ENCODE assay signal across 11 cellular contexts in genomic region chr4:143357161-143357845, GRCh38. TPM values are rescaled to one million over a fixed set of nuclear protein-coding genes. Genes with fewer than 3 reads are reported as not detected.
DNase-seq lines count a peak whose midpoint lies in the region; ATAC-seq, FAIRE-seq and TF ChIP-seq lines count a peak whose summit lies in the region.
"Had no signal": no experiment of that assay in that cellular context is flagged by ENCODE, and none has a peak within 500 bp of the region (broad histone marks: within the 10 kb centered on the region; RNA-seq: fewer than 3 reads in every experiment).

No MANE protein-coding gene starts in this region.

- peaks cover 98% of the 10 kb centered on the region for H3K79me2 ChIP-seq in OCI-LY3 (ENCODE audit: low read length)

- no peaks in the 10 kb centered on the region for H3K9me3 Mint-ChIP-seq in stimulated activated memory B cell treated with anti-CD40 and anti-IgM and Interleukin-4, amounts not matched to agents 10 μg/mL and 1 μg/mL and 100 μg/mL, for 72 hours
- no peaks in the 10 kb centered on the region for H3K9me3 Mint-ChIP-seq in nephron progenitor cell

- peak overlapping the region; percentile 88 for H3K9ac ChIP-seq in OCI-LY3 (ENCODE audit: low read length)

- peaks cover 32% of the 10 kb centered on the region for H3K4me1 Mint-ChIP-seq in stimulated activated memory B cell treated with anti-CD40 and anti-IgM and Interleukin-4, amounts not matched to agents 10 μg/mL and 1 μg/mL and 100 μg/mL, for 72 hours
- peaks cover 35% of the 10 kb centered on the region for H3K4me1 Mint-ChIP-seq in nephron progenitor cell

- no peak overlapping the region for H2AFZ ChIP-seq in OCI-LY3 (ENCODE audit: low read depth, low read length)

- peak overlapping the region; percentile 23 for H3K4me3 ChIP-seq in OCI-LY3 (ENCODE audit: low read length)
- no peak overlapping the region for H3K4me3 ChIP-seq in esophagus (ENCODE audit: low read depth in 1 of 2, low read length in 2 of 2)

- H3K27ac Mint-ChIP-seq in stimulated activated memory B cell treated with anti-CD40 and anti-IgM and Interleukin-4, amounts not matched to agents 10 μg/mL and 1 μg/mL and 100 μg/mL, for 72 hours: peak overlapping the region; percentile 68
- no peak overlapping the region for H3K27ac Mint-ChIP-seq in nephron progenitor cell

- H3K27me3 Mint-ChIP-seq in stimulated activated memory B cell treated with anti-CD40 and anti-IgM and Interleukin-4, amounts not matched to agents 10 μg/mL and 1 μg/mL and 100 μg/mL, for 72 hours: no peaks in the 10 kb centered on the region
- peaks cover under 1% of the 10 kb centered on the region for H3K27me3 Mint-ChIP-seq in nephron progenitor cell (ENCODE audit: low read depth, poor library complexity)

- no peak for FAIRE-seq in frontal cortex (lab: Jason Lieb, UNC)

- WGBS in esophagus, 2 donors: 81 to 97% methylated on average over 1 of the region's 1 CpG

- TF ChIP-seq CTCF in OCI-LY3 (IDR thresholded peaks at IDR 0.05; ENCODE audit: low read depth, low read length) (no peak), nephron progenitor cell (IDR thresholded peaks at IDR 0.05) (no peak)

- H3K27me3 ChIP-seq in OCI-LY3 (ENCODE audit: low read depth, low read length) (no peaks in the 10 kb centered on the region), esophagus (ENCODE audit: control insufficient read depth in 1 of 2, insufficient read depth in 2 of 2, low read length in 2 of 2) (no peaks in the 10 kb centered on the region)

- H3K4me1 ChIP-seq in OCI-LY3 (ENCODE audit: low read length): peaks cover 98% of the 10 kb centered on the region
- peaks cover 0 to 2% of the 10 kb centered on the region in 2 donors for H3K4me1 ChIP-seq in esophagus (ENCODE audit: control insufficient read depth in 2 of 2, insufficient read depth in 2 of 2, low read length in 1 of 2)

- H3K36me3 ChIP-seq in OCI-LY3 (replicated peaks; ENCODE audit: low read depth, low read length) (peaks cover 5% of the 10 kb centered on the region), esophagus (ENCODE audit: control insufficient read depth in 2 of 2, insufficient read depth in 2 of 2, low read length in 1 of 2) (no peaks in the 10 kb centered on the region)

- peak overlapping the region; percentile 91 for H3K4me2 ChIP-seq in OCI-LY3 (ENCODE audit: low read length)

- H3K27ac ChIP-seq in OCI-LY3 (ENCODE audit: low read length) (peak overlapping the region; percentile 93), esophagus (ENCODE audit: low read depth in 2 of 2, low read length in 1 of 2) (peak overlapping the region; percentile 30 to 37)

- H3K4me3 Mint-ChIP-seq in stimulated activated memory B cell treated with anti-CD40 and anti-IgM and Interleukin-4, amounts not matched to agents 10 μg/mL and 1 μg/mL and 100 μg/mL, for 72 hours: no peak overlapping the region
- H3K4me3 Mint-ChIP-seq in nephron progenitor cell: no peak overlapping the region

- H3K36me3 Mint-ChIP-seq in stimulated activated memory B cell treated with anti-CD40 and anti-IgM and Interleukin-4, amounts not matched to agents 10 μg/mL and 1 μg/mL and 100 μg/mL, for 72 hours: no peaks in the 10 kb centered on the region
- peaks cover 6% of the 10 kb centered on the region for H3K36me3 Mint-ChIP-seq in nephron progenitor cell (ENCODE audit: low read depth)

- H4K20me1 ChIP-seq in OCI-LY3 (ENCODE audit: insufficient read depth, low read length): peaks cover 13% of the 10 kb centered on the region

- H3K9me3 ChIP-seq in OCI-LY3 (ENCODE audit: insufficient read depth, low read length) (no peaks in the 10 kb centered on the region), esophagus (ENCODE audit: control insufficient read depth in 2 of 2, insufficient read depth in 1 of 2, low read depth in 1 of 2, low read length in 1 of 2) (no peaks in the 10 kb centered on the region)

- no peak for DNase-seq in nephron progenitor cell
- DNase-seq in frontal cortex (ENCODE audit: low spot score in 2 of 2): no peak
- DNase-seq: H7, NCI-H1436 treated with DMSO at 0.1 percent for 48 hours, T1000 had no signal

- peak; percentile 23 for ATAC-seq in GM19351 (IDR thresholded peaks at IDR 0.05; ENCODE audit: unreplicated experiment)
- no peak for ATAC-seq in stimulated activated memory B cell treated with anti-CD40 and anti-IgM and Interleukin-4, amounts not matched to agents 10 μg/mL and 1 μg/mL and 100 μg/mL, for 72 hours
- ATAC-seq in HG03095 (IDR thresholded peaks at IDR 0.05; ENCODE audit: unreplicated experiment): no peak
- no peak for ATAC-seq in HG02571 (IDR thresholded peaks at IDR 0.05; ENCODE audit: unreplicated experiment)

RNA-seq across cellular contexts. Expression of gene GAB1, which starts 20.6 kb away (rescaled TPM):
- 10 to 100 TPM in 1 of 2 donors, 1 to 10 TPM in 1; 7.8 to 10.0 TPM for polyA plus RNA-seq in esophagus
- total RNA-seq in frontal cortex: 15.5 TPM
